In genomic region chrX:38055170-38055847, GRCh38 we compare ENCODE assay signal across 12 cellular contexts. TPM values are rescaled to one million over a fixed set of nuclear protein-coding genes. Genes with fewer than 3 reads are reported as not detected.
DNase-seq lines count a peak whose midpoint lies in the region; ATAC-seq and TF ChIP-seq lines count a peak whose summit lies in the region.
"Had no signal": no experiment of that assay in that cellular context is flagged by ENCODE, and none has a peak within 500 bp of the region (broad histone marks: within the 10 kb centered on the region; RNA-seq: fewer than 3 reads in every experiment).

No MANE protein-coding gene starts in this region.

- no peak overlapping the region for H3K4me3 ChIP-seq in choroid plexus epithelial cell (ENCODE audit: low read depth, low read length)
- H3K4me3 ChIP-seq: spleen had no signal

- DNase-seq in Caki2 (ENCODE audit: low read depth) (peak; percentile 24), NCI-H226 (peak; percentile 78), choroid plexus epithelial cell (ENCODE audit: low read depth) (peak; percentile 57), myocyte (ENCODE audit: low read depth) (peak; percentile 59), NCI-H1930 (lab: John Stamatoyannopoulos, UW) (no peak)
- DNase-seq in effector CD4-positive, alpha-beta T cell, result no peak
- DNase-seq: activated CD8-positive, alpha-beta T cell treated with anti-CD3 and anti-CD28 coated beads for 36 hours; NCI-H2171 treated with DMSO at 0.1 percent for 48 hours; spleen had no signal

- in situ Hi-C loops in Caki2 (cut with HindIII; ENCODE audit: low pct_unique_long_range_greater_than_20kb, low sequenced_read_pairs), result no loop called here

- no peak for TF ChIP-seq CTCF in choroid plexus epithelial cell (conservative IDR thresholded peaks at IDR 0.05; ENCODE audit: low read depth, low read length)

- no peak for ATAC-seq in HG03460 (IDR thresholded peaks at IDR 0.05; ENCODE audit: unreplicated experiment)
- no peak for ATAC-seq in GM18519 (IDR thresholded peaks at IDR 0.05; ENCODE audit: low FRiP score, unreplicated experiment)
- ATAC-seq: activated CD8-positive, alpha-beta T cell treated with anti-CD3 and anti-CD28 coated beads for 36 hours had no signal

RNA-seq across cellular contexts. Expression of gene SYTL5, which starts 49.0 kb away (rescaled TPM):
- not detected in 2 replicates for total RNA-seq in Caki2 (2014; rRNA removed; shearing (Covaris generic); ENCODE audit: low replicate concordance)
- 0.16 and 0.26 TPM in 2 replicates for total RNA-seq in myocyte
- 2.1 TPM for polyA plus RNA-seq in myocyte (2012)
- total RNA-seq: activated CD8-positive, alpha-beta T cell treated with anti-CD3 and anti-CD28 coated beads for 36 hours had no signal
- polyA plus RNA-seq: CD14-positive monocyte, spleen had no signal

Comparison
In these comparisons a context has a peak if more than half of its experiments do, and no peak if none do; other contexts are left out.
1. DNase-seq: peak in Caki2 (single experiment), NCI-H226 (single experiment), choroid plexus epithelial cell (single experiment) and myocyte (single experiment); none in effector CD4-positive, alpha-beta T cell (single experiment) and NCI-H1930 (0 of 2).